In the genomic region with DNA sequence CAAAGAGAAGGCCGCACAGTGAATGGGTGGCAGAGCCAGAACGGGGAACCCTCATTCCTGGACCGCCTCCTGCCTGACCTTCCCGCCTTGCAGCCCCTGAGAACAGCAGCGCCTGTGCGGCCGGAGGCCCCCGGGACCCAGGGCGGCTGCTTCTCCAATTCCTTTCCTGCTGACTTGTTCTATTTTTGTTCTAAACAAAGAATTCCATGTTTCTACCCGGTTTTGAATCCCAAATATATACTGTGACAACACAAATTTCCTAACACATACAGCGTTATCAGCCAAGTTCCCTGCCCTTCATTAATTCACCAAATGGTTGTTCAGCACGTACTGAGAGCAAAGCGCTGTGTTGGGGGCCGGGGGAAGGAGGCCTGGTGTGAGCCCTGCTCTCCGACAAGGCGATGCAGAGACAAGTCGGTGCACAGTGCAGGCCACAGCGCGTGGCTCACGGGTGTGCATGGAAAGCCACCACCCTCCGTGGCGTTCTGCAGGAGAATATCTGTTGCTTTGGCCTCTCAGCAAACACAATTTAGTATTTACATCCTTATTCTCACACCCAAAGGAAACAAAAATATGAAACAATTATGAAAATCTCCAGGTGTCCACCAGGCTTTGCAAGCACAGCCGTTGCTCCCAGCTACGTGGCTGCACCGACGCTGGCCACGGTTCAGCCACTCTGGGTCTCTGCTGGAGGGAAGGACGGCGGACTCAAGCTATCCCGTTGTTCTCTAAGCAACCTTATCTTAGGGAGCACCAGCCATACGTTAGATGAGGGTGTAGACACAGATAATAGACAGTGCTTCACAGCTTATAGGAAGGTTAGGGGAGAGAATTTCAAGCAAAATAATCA, we compare ENCODE assay signal across 12 cellular contexts. TPM values are rescaled to one million over a fixed set of nuclear protein-coding genes. Genes with fewer than 3 reads are reported as not detected.
DNase-seq lines count a peak whose midpoint lies in the region; ATAC-seq, FAIRE-seq and TF ChIP-seq lines count a peak whose summit lies in the region.
"Had no signal": no experiment of that assay in that cellular context is flagged by ENCODE, and none has a peak within 500 bp of the region (broad histone marks: within the 10 kb centered on the region; RNA-seq: fewer than 3 reads in every experiment).

No MANE protein-coding gene starts in this region.

- no peak for FAIRE-seq in keratinocyte (lab: Jason Lieb, UNC)
- FAIRE-seq: GM12878, islet of Langerhans had no signal

- H3K4me1 ChIP-seq in keratinocyte (ENCODE audit: control insufficient read depth, extremely low read depth, insufficient read depth, low read length), result peaks cover 3% of the 10 kb centered on the region
- H3K4me1 ChIP-seq in gastrocnemius medialis, result peaks cover 0 to 4% of the 10 kb centered on the region in 2 donors

- peak; percentile 5 for DNase-seq in HEK293T (ENCODE audit: extremely low spot score)
- DNase-seq in brain microvascular endothelial cell, result no peak
- no peak for DNase-seq in keratinocyte (ENCODE audit: low read depth, low spot score)
- no peak for DNase-seq in gastrocnemius medialis
- DNase-seq in NCI-H2227 (lab: John Stamatoyannopoulos, UW; ENCODE audit: unreplicated experiment), result no peak
- DNase-seq in T-helper 1 cell, result no peak
- no peak for DNase-seq in NCI-H748 (lab: John Stamatoyannopoulos, UW; ENCODE audit: unreplicated experiment)
- DNase-seq: effector CD8-positive, alpha-beta T cell; stimulated activated CD4-positive, alpha-beta T cell treated with anti-CD3 and anti-CD28 coated beads, Interleukin-15, amount 100 ng/mL, for 24 hours had no signal

- CTCF ChIA-PET in HEK293T (lab: Yijun Ruan, JAX), result no interaction called here

- in situ Hi-C loops in brain microvascular endothelial cell (cut with HindIII; ENCODE audit: low pct_ligation_motif_present, low sequenced_read_pairs), result no loop called here
- in situ Hi-C loops in gastrocnemius medialis (cut with MboI; ENCODE audit: low sequenced_read_pairs in 4 of 4), result no loop called here

- H3K9me1 ChIP-seq in keratinocyte (ENCODE audit: control insufficient read depth, extremely low read depth, insufficient read depth, low read length), result no peaks in the 10 kb centered on the region

- H3K4me3 ChIP-seq in brain microvascular endothelial cell (ENCODE audit: low read depth, low read length) (no peak overlapping the region), keratinocyte (ENCODE audit: control insufficient read depth in 2 of 3, extremely low read depth in 1 of 3, insufficient read depth in 2 of 3, low read depth in 1 of 3, low read length in 3 of 3) (no peak overlapping the region), gastrocnemius medialis (no peak overlapping the region)
- H3K4me3 ChIP-seq: GM12878 had no signal

- H3K9ac ChIP-seq in keratinocyte (ENCODE audit: control insufficient read depth, extremely low read depth, insufficient read depth, low read length), result no peak overlapping the region

- ATAC-seq in gastrocnemius medialis, result no peak
- no peak for ATAC-seq in HG02588 (IDR thresholded peaks at IDR 0.05; ENCODE audit: unreplicated experiment)
- ATAC-seq: GM12878 had no signal

- intact Hi-C loops in gastrocnemius medialis (cut with DNase I; ENCODE audit: low total_unique reads), result no loop called here

- H3K9me3 ChIP-seq in keratinocyte (ENCODE audit: control insufficient read depth, low read depth, low read length) (peaks cover 8% of the 10 kb centered on the region), gastrocnemius medialis (no peaks in the 10 kb centered on the region)

- H3K79me2 ChIP-seq in keratinocyte (ENCODE audit: control insufficient read depth, insufficient read depth, low read length), result no peaks in the 10 kb centered on the region

- H3K36me3 ChIP-seq in brain microvascular endothelial cell (replicated peaks), result no peaks in the 10 kb centered on the region
- H3K36me3 ChIP-seq in keratinocyte (ENCODE audit: control insufficient read depth in 2 of 2, extremely low read depth in 1 of 2, insufficient read depth in 2 of 2, low read length in 2 of 2), result no peaks in the 10 kb centered on the region
- no peaks in the 10 kb centered on the region for H3K36me3 ChIP-seq in gastrocnemius medialis

- no peaks in the 10 kb centered on the region for H4K20me1 ChIP-seq in keratinocyte (ENCODE audit: control insufficient read depth, extremely low read depth, insufficient read depth, low read length)

- TF ChIP-seq POLR2A in gastrocnemius medialis (IDR thresholded peaks at IDR 0.05), result no peak

- dilution Hi-C loops in keratinocyte (cut with MboI; ENCODE audit: extremely low pct_ligation_motif_present, low sequenced_read_pairs), result no loop called here

- H3K4me2 ChIP-seq in keratinocyte (ENCODE audit: control insufficient read depth, extremely low read depth, insufficient read depth, low read depth, low read length), result peak overlapping the region; percentile 25

- TF ChIP-seq CTCF in brain microvascular endothelial cell (IDR thresholded peaks at IDR 0.05; ENCODE audit: low read depth, low read length, missing control alignments), result no peak
- no peak for TF ChIP-seq CTCF in keratinocyte (optimal IDR thresholded peaks at IDR 0.05 in 1 of 3, IDR thresholded peaks at IDR 0.05 in 1 of 3, conservative IDR thresholded peaks at IDR 0.05 in 1 of 3; ENCODE audit: extremely low read depth in 1 of 3, insufficient read depth in 2 of 3, low read length in 3 of 3)
- no peak for TF ChIP-seq CTCF in gastrocnemius medialis (IDR thresholded peaks at IDR 0.05 in 4 of 5, conservative IDR thresholded peaks at IDR 0.05 in 1 of 5)

- H2AFZ ChIP-seq in keratinocyte (ENCODE audit: control insufficient read depth, low read length), result no peak overlapping the region

- H3K27ac ChIP-seq in brain microvascular endothelial cell (peak overlapping the region; percentile 79), keratinocyte (ENCODE audit: control insufficient read depth, insufficient read depth, low read length) (no peak overlapping the region), gastrocnemius medialis (peak overlapping the region; percentile 67 to 78 (median 74))

- H3K27me3 ChIP-seq in brain microvascular endothelial cell (replicated peaks) (no peaks in the 10 kb centered on the region), keratinocyte (ENCODE audit: control insufficient read depth, extremely low read depth, insufficient read depth, low read length) (peaks cover 38% of the 10 kb centered on the region), gastrocnemius medialis (peaks cover 37 to 47% (median 44%) of the 10 kb centered on the region in 3 donors)

- POLR2A ChIA-PET in HEK293T (lab: Yijun Ruan, JAX), result no interaction called here

TF ChIP-seq in HEK293T, 16 proteins besides CTCF, POLR2A, EP300 and RAD21:
- no peak for TF ChIP-seq BHLHE40 (IDR thresholded peaks at IDR 0.05; ENCODE audit: borderline replicate concordance)
- TF ChIP-seq, protein P1, sequence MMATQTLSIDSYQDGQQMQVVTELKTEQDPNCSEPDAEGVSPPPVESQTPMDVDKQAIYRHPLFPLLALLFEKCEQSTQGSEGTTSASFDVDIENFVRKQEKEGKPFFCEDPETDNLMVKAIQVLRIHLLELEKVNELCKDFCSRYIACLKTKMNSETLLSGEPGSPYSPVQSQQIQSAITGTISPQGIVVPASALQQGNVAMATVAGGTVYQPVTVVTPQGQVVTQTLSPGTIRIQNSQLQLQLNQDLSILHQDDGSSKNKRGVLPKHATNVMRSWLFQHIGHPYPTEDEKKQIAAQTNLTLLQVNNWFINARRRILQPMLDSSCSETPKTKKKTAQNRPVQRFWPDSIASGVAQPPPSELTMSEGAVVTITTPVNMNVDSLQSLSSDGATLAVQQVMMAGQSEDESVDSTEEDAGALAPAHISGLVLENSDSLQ (IDR thresholded peaks at IDR 0.05), result no peak
- no peak for TF ChIP-seq SP1 (IDR thresholded peaks at IDR 0.05)
- no peak for TF ChIP-seq FOXK2 (IDR thresholded peaks at IDR 0.05)

RNA-seq across cellular contexts. Expression of gene COL6A2, which starts 31.7 kb away (rescaled TPM):
- polyA plus RNA-seq in keratinocyte, result 0.03 to 0.41 TPM (median 0.12 TPM) in 3 replicates
- 0.14 TPM for polyA plus RNA-seq in keratinocyte (2011; ENCODE audit: low read depth)
- 0.12 and 0.34 TPM in 2 replicates for polyA plus RNA-seq in keratinocyte (2011; cell fraction: cytosol; rRNA removed)
- polyA plus RNA-seq in keratinocyte (2011; cell fraction: nucleus; rRNA removed), result 0.75 and 3.8 TPM in 2 replicates
- 0.19 and 0.63 TPM in 2 replicates for polyA plus RNA-seq in keratinocyte (2012; ENCODE audit: low replicate concordance)
- polyA minus RNA-seq in keratinocyte, result 0.06 to 1.0 TPM (median 0.46 TPM) in 3 replicates
- polyA minus RNA-seq in keratinocyte (2011; cell fraction: cytosol; rRNA and poly(A)+ RNA removed), result 1.7 TPM
- polyA minus RNA-seq in keratinocyte (2011; cell fraction: nucleus; rRNA and poly(A)+ RNA removed), result 0.84 and 1.1 TPM in 2 replicates
- total RNA-seq in gastrocnemius medialis, result 100 to 1,000 TPM in 2 of 4 donors, 10 to 100 TPM in 2; 44.0 to 141 (median 88.4) TPM
